ENCODE assay signal across 1 cellular context in genomic region chr2:43054367-43054766, GRCh38.
TF ChIP-seq lines count a peak whose summit lies in the region.

No MANE protein-coding gene starts in this region.

TF ChIP-seq in K562, 482 proteins besides CTCF, POLR2A, EP300 and RAD21 (continued from another document):
- TF ChIP-seq, protein P1, sequence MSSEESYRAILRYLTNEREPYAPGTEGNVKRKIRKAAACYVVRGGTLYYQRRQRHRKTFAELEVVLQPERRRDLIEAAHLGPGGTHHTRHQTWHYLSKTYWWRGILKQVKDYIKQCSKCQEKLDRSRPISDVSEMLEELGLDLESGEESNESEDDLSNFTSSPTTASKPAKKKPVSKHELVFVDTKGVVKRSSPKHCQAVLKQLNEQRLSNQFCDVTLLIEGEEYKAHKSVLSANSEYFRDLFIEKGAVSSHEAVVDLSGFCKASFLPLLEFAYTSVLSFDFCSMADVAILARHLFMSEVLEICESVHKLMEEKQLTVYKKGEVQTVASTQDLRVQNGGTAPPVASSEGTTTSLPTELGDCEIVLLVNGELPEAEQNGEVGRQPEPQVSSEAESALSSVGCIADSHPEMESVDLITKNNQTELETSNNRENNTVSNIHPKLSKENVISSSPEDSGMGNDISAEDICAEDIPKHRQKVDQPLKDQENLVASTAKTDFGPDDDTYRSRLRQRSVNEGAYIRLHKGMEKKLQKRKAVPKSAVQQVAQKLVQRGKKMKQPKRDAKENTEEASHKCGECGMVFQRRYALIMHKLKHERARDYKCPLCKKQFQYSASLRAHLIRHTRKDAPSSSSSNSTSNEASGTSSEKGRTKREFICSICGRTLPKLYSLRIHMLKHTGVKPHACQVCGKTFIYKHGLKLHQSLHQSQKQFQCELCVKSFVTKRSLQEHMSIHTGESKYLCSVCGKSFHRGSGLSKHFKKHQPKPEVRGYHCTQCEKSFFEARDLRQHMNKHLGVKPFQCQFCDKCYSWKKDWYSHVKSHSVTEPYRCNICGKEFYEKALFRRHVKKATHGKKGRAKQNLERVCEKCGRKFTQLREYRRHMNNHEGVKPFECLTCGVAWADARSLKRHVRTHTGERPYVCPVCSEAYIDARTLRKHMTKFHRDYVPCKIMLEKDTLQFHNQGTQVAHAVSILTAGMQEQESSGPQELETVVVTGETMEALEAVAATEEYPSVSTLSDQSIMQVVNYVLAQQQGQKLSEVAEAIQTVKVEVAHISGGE (CRISPR knock-in tag; IDR thresholded peaks at IDR 0.05): 0 out of 6 replicates have a peak, but pooled peaks of 1 of the 3 experiments have one; percentile 32
- TF ChIP-seq TAF9B (IDR thresholded peaks at IDR 0.05; ENCODE audit: partially characterized antibody) (peak; percentile 62), SMARCE1 (IDR thresholded peaks at IDR 0.05) (0 out of 2 replicates have a peak, but pooled peaks have one; percentile 8), ATF7 (IDR thresholded peaks at IDR 0.05) (0 out of 2 replicates have a peak, but pooled peaks have one; percentile 14), U2AF2 (optimal IDR thresholded peaks at IDR 0.05; ENCODE audit: low read depth, low read length) (no peak), RBFOX2 (IDR thresholded peaks at IDR 0.05; ENCODE audit: low read depth, low read length) (0 out of 2 replicates have a peak, but pooled peaks have one; percentile 30), MYC (IDR thresholded peaks at IDR 0.05; ENCODE audit: low read depth, low read length) (0 out of 2 replicates have a peak, but pooled peaks have one; percentile 23), MYC (CRISPR knock-in tag; IDR thresholded peaks at IDR 0.05; ENCODE audit: borderline replicate concordance, low read depth) (no peak), HDAC1 (IDR thresholded peaks at IDR 0.05) (peak in 1 of 2 experiments; percentile 28; a peak in 1 of 4 replicates), ZNF431 (CRISPR knock-in tag; IDR thresholded peaks at IDR 0.05) (no peak), TFAP4 (CRISPR knock-in tag; IDR thresholded peaks at IDR 0.05; ENCODE audit: borderline replicate concordance) (peak; percentile 96), YY1 (IDR thresholded peaks at IDR 0.05; ENCODE audit: borderline replicate concordance in 1 of 3, control insufficient read depth in 1 of 3, extremely low read depth in 1 of 3, insufficient read depth in 3 of 3, insufficient read length in 1 of 3, insufficient replicate concordance in 2 of 3, low read depth in 1 of 3, low read length in 2 of 3) (peak in 1 of 3 experiments; percentile 47), DACH1 (IDR thresholded peaks at IDR 0.05; ENCODE audit: partially characterized antibody) (peak; percentile 66), FOXP4 (CRISPR knock-in tag; IDR thresholded peaks at IDR 0.05; ENCODE audit: borderline replicate concordance) (0 out of 2 replicates have a peak, but pooled peaks have one; percentile 45), TAL1 (IDR thresholded peaks at IDR 0.05) (peak; percentile 12; the same call in 1 of the 2 replicates), CXXC5 (CRISPR knock-in tag; IDR thresholded peaks at IDR 0.05) (peak; percentile 24; the same call in 1 of the 2 replicates), PYGO2 (tag; IDR thresholded peaks at IDR 0.05) (no peak), ETV6 (IDR thresholded peaks at IDR 0.05; ENCODE audit: borderline replicate concordance in 1 of 2, low read depth in 2 of 2, low read length in 1 of 2) (no peak), ETV6 (CRISPR knock-in tag; IDR thresholded peaks at IDR 0.05; ENCODE audit: borderline replicate concordance) (0 out of 2 replicates have a peak, but pooled peaks have one; percentile 28), ZC3H8 (IDR thresholded peaks at IDR 0.05) (no peak), ARID1B (IDR thresholded peaks at IDR 0.05) (peak; percentile 51; the same call in 1 of the 2 replicates), TCF3 (CRISPR knock-in tag; IDR thresholded peaks at IDR 0.05) (peak; percentile 48; the same call in 1 of the 2 replicates), ETV1 (tag; conservative IDR thresholded peaks at IDR 0.05; ENCODE audit: low read depth) (peak; percentile 40; the same call in 1 of the 2 replicates), ZFPM2 (CRISPR knock-in tag; IDR thresholded peaks at IDR 0.05) (no peak), BHLHE40 (IDR thresholded peaks at IDR 0.05; ENCODE audit: low read length) (peak; percentile 38; the same call in 1 of the 2 replicates), SOX6 (IDR thresholded peaks at IDR 0.05) (no peak), MYNN (IDR thresholded peaks at IDR 0.05) (peak; percentile 72; the same call in 1 of the 2 replicates), MYNN (CRISPR knock-in tag; IDR thresholded peaks at IDR 0.05) (no peak), FOXM1 (IDR thresholded peaks at IDR 0.05; ENCODE audit: low read depth) (no peak), FOXM1 (CRISPR knock-in tag; IDR thresholded peaks at IDR 0.05; ENCODE audit: low read depth) (no peak), CBFA2T3 (IDR thresholded peaks at IDR 0.05) (peak; percentile 70), RCOR1 (IDR thresholded peaks at IDR 0.05; ENCODE audit: borderline replicate concordance in 1 of 2, low read depth in 2 of 2, low read length in 2 of 2) (peak in 1 of 2 experiments; percentile 8; a peak in 1 of 4 replicates), YBX1 (IDR thresholded peaks at IDR 0.05) (no peak), ZNF699 (CRISPR knock-in tag; IDR thresholded peaks at IDR 0.05; ENCODE audit: insufficient replicate concordance) (no peak), MECOM (CRISPR knock-in tag; IDR thresholded peaks at IDR 0.05) (no peak), ZFP36 (IDR thresholded peaks at IDR 0.05; ENCODE audit: low read depth, low read length, partially characterized antibody) (peak; percentile 25), NFIC (IDR thresholded peaks at IDR 0.05) (peak; percentile 16; the same call in 1 of the 2 replicates), PTBP1 (IDR thresholded peaks at IDR 0.05; ENCODE audit: low read depth, low read length) (no peak), SPI1 (IDR thresholded peaks at IDR 0.05; ENCODE audit: borderline replicate concordance, low read depth, low read length) (peak; percentile 32; the same call in 1 of the 2 replicates), CBFA2T2 (conservative IDR thresholded peaks at IDR 0.05) (peak; percentile 67), HBP1 (CRISPR knock-in tag; IDR thresholded peaks at IDR 0.05) (no peak), MAZ (CRISPR knock-in tag; conservative IDR thresholded peaks at IDR 0.05 in 1 of 2, IDR thresholded peaks at IDR 0.05 in 1 of 2) (0 out of 4 replicates have a peak, but pooled peaks of 1 of the 2 experiments have one; percentile 14), CTBP1 (IDR thresholded peaks at IDR 0.05; ENCODE audit: borderline replicate concordance) (peak; percentile 23; the same call in 1 of the 2 replicates), ZBTB7A (IDR thresholded peaks at IDR 0.05; ENCODE audit: borderline replicate concordance, control insufficient read depth, low read depth, low read length) (peak; percentile 88; the same call in 1 of the 2 replicates)
- TF ChIP-seq, protein P2, sequence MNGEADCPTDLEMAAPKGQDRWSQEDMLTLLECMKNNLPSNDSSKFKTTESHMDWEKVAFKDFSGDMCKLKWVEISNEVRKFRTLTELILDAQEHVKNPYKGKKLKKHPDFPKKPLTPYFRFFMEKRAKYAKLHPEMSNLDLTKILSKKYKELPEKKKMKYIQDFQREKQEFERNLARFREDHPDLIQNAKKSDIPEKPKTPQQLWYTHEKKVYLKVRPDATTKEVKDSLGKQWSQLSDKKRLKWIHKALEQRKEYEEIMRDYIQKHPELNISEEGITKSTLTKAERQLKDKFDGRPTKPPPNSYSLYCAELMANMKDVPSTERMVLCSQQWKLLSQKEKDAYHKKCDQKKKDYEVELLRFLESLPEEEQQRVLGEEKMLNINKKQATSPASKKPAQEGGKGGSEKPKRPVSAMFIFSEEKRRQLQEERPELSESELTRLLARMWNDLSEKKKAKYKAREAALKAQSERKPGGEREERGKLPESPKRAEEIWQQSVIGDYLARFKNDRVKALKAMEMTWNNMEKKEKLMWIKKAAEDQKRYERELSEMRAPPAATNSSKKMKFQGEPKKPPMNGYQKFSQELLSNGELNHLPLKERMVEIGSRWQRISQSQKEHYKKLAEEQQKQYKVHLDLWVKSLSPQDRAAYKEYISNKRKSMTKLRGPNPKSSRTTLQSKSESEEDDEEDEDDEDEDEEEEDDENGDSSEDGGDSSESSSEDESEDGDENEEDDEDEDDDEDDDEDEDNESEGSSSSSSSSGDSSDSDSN (IDR thresholded peaks at IDR 0.05; ENCODE audit: borderline replicate concordance in 1 of 2, low read depth in 2 of 2, low read length in 2 of 2): peak in 1 of 2 experiments; percentile 90; a peak in 3 of 4 replicates
- TF ChIP-seq, protein P3, sequence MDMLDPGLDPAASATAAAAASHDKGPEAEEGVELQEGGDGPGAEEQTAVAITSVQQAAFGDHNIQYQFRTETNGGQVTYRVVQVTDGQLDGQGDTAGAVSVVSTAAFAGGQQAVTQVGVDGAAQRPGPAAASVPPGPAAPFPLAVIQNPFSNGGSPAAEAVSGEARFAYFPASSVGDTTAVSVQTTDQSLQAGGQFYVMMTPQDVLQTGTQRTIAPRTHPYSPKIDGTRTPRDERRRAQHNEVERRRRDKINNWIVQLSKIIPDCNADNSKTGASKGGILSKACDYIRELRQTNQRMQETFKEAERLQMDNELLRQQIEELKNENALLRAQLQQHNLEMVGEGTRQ (CRISPR knock-in tag; IDR thresholded peaks at IDR 0.05): no peak
- TF ChIP-seq, protein P4, sequence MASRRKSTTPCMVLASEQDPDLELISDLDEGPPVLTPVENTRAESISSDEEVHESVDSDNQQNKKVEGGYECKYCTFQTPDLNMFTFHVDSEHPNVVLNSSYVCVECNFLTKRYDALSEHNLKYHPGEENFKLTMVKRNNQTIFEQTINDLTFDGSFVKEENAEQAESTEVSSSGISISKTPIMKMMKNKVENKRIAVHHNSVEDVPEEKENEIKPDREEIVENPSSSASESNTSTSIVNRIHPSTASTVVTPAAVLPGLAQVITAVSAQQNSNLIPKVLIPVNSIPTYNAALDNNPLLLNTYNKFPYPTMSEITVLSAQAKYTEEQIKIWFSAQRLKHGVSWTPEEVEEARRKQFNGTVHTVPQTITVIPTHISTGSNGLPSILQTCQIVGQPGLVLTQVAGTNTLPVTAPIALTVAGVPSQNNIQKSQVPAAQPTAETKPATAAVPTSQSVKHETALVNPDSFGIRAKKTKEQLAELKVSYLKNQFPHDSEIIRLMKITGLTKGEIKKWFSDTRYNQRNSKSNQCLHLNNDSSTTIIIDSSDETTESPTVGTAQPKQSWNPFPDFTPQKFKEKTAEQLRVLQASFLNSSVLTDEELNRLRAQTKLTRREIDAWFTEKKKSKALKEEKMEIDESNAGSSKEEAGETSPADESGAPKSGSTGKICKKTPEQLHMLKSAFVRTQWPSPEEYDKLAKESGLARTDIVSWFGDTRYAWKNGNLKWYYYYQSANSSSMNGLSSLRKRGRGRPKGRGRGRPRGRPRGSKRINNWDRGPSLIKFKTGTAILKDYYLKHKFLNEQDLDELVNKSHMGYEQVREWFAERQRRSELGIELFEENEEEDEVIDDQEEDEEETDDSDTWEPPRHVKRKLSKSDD (conservative IDR thresholded peaks at IDR 0.05; ENCODE audit: low read length): 0 out of 2 replicates have a peak, but pooled peaks have one; percentile 39
